12 cellular contexts compared by ENCODE assay signal in genomic region chr6:125095501-125096301, GRCh38. TPM values are rescaled to one million over a fixed set of nuclear protein-coding genes. Genes with fewer than 3 reads are reported as not detected.
DNase-seq lines count a peak whose midpoint lies in the region; ATAC-seq and TF ChIP-seq lines count a peak whose summit lies in the region.
"Had no signal": no experiment of that assay in that cellular context is flagged by ENCODE, and none has a peak within 500 bp of the region (broad histone marks: within the 10 kb centered on the region; RNA-seq: fewer than 3 reads in every experiment).

No MANE protein-coding gene starts in this region.

- no peak overlapping the region for H3K4me3 ChIP-seq in GM23338
- no peak overlapping the region for H3K4me3 ChIP-seq in cardiac fibroblast (replicated peaks in 1 of 2; ENCODE audit: low read depth in 2 of 2, low read length in 2 of 2)
- no peak overlapping the region for H3K4me3 ChIP-seq in skeletal muscle cell (ENCODE audit: low read depth, low read length)
- no peak overlapping the region for H3K4me3 ChIP-seq in right atrium auricular region

- H3K9me3 Mint-ChIP-seq in GM23338: no peaks in the 10 kb centered on the region
- H3K9me3 Mint-ChIP-seq: CD4-positive, alpha-beta memory T cell had no signal

- TF ChIP-seq CTCF in GM23338 (conservative IDR thresholded peaks at IDR 0.05; ENCODE audit: low read depth in 2 of 2) (no peak), cardiac fibroblast (IDR thresholded peaks at IDR 0.05; ENCODE audit: low read depth, low read length) (no peak), right atrium auricular region (IDR thresholded peaks at IDR 0.05) (no peak)

- no peaks in the 10 kb centered on the region for H3K79me2 ChIP-seq in GM23338 (replicated peaks; ENCODE audit: insufficient read depth)

- H3K9me2 ChIP-seq in GM23338 (ENCODE audit: insufficient read depth): no peaks in the 10 kb centered on the region

- H3K36me3 ChIP-seq in GM23338 (ENCODE audit: insufficient read depth) (no peaks in the 10 kb centered on the region), right atrium auricular region (no peaks in the 10 kb centered on the region)

- H3K9me3 ChIP-seq in right atrium auricular region: no peaks in the 10 kb centered on the region

- no peaks in the 10 kb centered on the region for H3F3A ChIP-seq in GM23338 (replicated peaks; ENCODE audit: low read depth)

- no peak for ATAC-seq in GM23338
- no peak for ATAC-seq in GM21786 (IDR thresholded peaks at IDR 0.05; ENCODE audit: unreplicated experiment)
- ATAC-seq: Right ventricle myocardium inferior had no signal

- H3K4me2 ChIP-seq in GM23338: no peak overlapping the region

- H2AFZ ChIP-seq in GM23338: no peak overlapping the region

- no peak overlapping the region for H3K27ac ChIP-seq in GM23338 (ENCODE audit: low read depth)
- H3K27ac ChIP-seq in right atrium auricular region: peak overlapping the region in 1 of 2 donors; percentile 14
- H3K27ac ChIP-seq: HL-60, VCaP had no signal

- H3K27me3 ChIP-seq in GM23338 (ENCODE audit: insufficient read depth) (peaks cover 21% of the 10 kb centered on the region), right atrium auricular region (no peaks in the 10 kb centered on the region)

- peaks cover 7% of the 10 kb centered on the region; the same call in 1 of the 2 replicates for H3K4me1 ChIP-seq in GM23338 (ENCODE audit: insufficient read depth)
- peaks cover 0 to 14% of the 10 kb centered on the region in 2 donors for H3K4me1 ChIP-seq in right atrium auricular region

- peaks cover 8% of the 10 kb centered on the region for H3K27me3 Mint-ChIP-seq in GM23338 (ENCODE audit: insufficient read depth, low read depth, poor library complexity)

- no peaks in the 10 kb centered on the region for H3K36me3 Mint-ChIP-seq in GM23338 (ENCODE audit: low read depth)
- H3K36me3 Mint-ChIP-seq: CD4-positive, alpha-beta memory T cell had no signal

- no peaks in the 10 kb centered on the region for H4K20me1 ChIP-seq in GM23338 (replicated peaks; ENCODE audit: insufficient read depth)

- H3K4me1 Mint-ChIP-seq in GM23338: peaks cover 11% of the 10 kb centered on the region

- DNase-seq in GM23338 (ENCODE audit: low spot score): no peak
- peak; percentile 78 to 85 for DNase-seq in cardiac fibroblast (ENCODE audit: low read depth in 2 of 2)
- DNase-seq in hippocampal formation (lab: John Stamatoyannopoulos, UW): peak; percentile 28 to 32
- peak; percentile 67 for DNase-seq in skeletal muscle cell (ENCODE audit: low read depth)
- no peak for DNase-seq in DMS53 treated with DMSO at 0.1 percent for 48 hours (lab: John Stamatoyannopoulos, UW; ENCODE audit: unreplicated experiment)
- DNase-seq in OCI-M1 (lab: John Stamatoyannopoulos, UW): no peak
- no peak for DNase-seq in right atrium auricular region (ENCODE audit: low spot score)
- DNase-seq: CD4-positive, alpha-beta memory T cell had no signal

- no peak overlapping the region for H3K4me3 Mint-ChIP-seq in GM23338
- H3K4me3 Mint-ChIP-seq: CD4-positive, alpha-beta memory T cell had no signal

- 0 out of 2 replicates have a peak overlapping the region, but pooled peaks have one; percentile 4 for H3K27ac Mint-ChIP-seq in GM23338
- H3K27ac Mint-ChIP-seq: CD4-positive, alpha-beta memory T cell had no signal

TF ChIP-seq in GM23338, 12 proteins besides CTCF, POLR2A, EP300 and RAD21 (continues in another document):
- TF ChIP-seq STAT1 (IDR thresholded peaks at IDR 0.05; ENCODE audit: unreplicated experiment) (no peak), ZNF462 (CRISPR knock-in tag; IDR thresholded peaks at IDR 0.05) (no peak), ZNF114 (CRISPR knock-in tag; IDR thresholded peaks at IDR 0.05) (no peak), CREB1 (CRISPR knock-in tag; IDR thresholded peaks at IDR 0.05; ENCODE audit: low read depth) (no peak), POLR2AphosphoS5 (IDR thresholded peaks at IDR 0.05; ENCODE audit: low read depth) (no peak), JUNB (IDR thresholded peaks at IDR 0.05; ENCODE audit: unreplicated experiment) (no peak), ZNF331 (CRISPR knock-in tag; IDR thresholded peaks at IDR 0.05; ENCODE audit: low read depth) (no peak), NANOG (IDR thresholded peaks at IDR 0.05; ENCODE audit: borderline replicate concordance) (no peak), EZH2 (IDR thresholded peaks at IDR 0.05; ENCODE audit: low read depth, unreplicated experiment) (no peak)

RNA-seq across cellular contexts. Expression of gene TPD52L1, which starts 57.9 kb away (rescaled TPM):
- 13.5 and 22.8 TPM in 2 replicates for total RNA-seq in GM23338 (2014; rRNA removed; shearing (Covaris generic))
- polyA plus RNA-seq in GM23338 (2016; fragmentation: Nextera tagmentation; extraction: Ambion mirVana): 18.5 and 24.0 TPM in 2 replicates
- 10 to 100 TPM; 29.4 to 96.7 TPM for total RNA-seq in right atrium auricular region

Comparison
In these comparisons a context has a peak if more than half of its experiments do, and no peak if none do; other contexts are left out.
1. DNase-seq: peak in cardiac fibroblast (2 of 2), hippocampal formation (2 of 2) and skeletal muscle cell (single experiment); none in GM23338 (single experiment), DMS53 treated with DMSO at 0.1 percent for 48 hours (single experiment), OCI-M1 (single experiment) and right atrium auricular region (single experiment).